ENCODE assay signal across 11 cellular contexts in the genomic region with DNA sequence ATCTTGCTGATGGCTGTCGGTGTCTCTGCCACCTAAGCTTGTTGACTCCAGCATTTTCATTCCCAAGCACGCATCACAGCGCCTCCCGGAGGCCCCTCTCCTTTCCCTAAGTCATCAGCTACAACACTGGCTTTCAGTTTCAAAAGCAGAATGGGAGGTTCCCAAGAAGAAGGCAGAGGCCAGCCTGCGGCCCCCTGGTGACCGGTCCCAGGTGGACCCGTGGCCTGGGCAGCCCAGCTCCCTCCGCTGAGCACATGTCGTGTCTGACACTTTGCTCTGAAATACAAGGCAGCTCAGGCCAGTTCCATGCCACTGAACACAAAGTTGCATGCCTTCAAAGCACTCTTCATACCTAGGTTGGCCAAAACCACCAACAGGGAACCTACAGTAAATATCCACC. TPM values are rescaled to one million over a fixed set of nuclear protein-coding genes. Genes with fewer than 3 reads are reported as not detected.
DNase-seq lines count a peak whose midpoint lies in the region; ATAC-seq, FAIRE-seq and TF ChIP-seq lines count a peak whose summit lies in the region.
"Had no signal": no experiment of that assay in that cellular context is flagged by ENCODE, and none has a peak within 500 bp of the region (broad histone marks: within the 10 kb centered on the region; RNA-seq: fewer than 3 reads in every experiment).

No MANE protein-coding gene starts in this region.

- FAIRE-seq in GM12892 (lab: Jason Lieb, UNC): no peak
- FAIRE-seq: A204.1, RCC 7860 had no signal

- H3K4me3 ChIP-seq in tibial artery: peak overlapping the region; percentile 39 to 50

- H3K9me3 Mint-ChIP-seq in activated T-cell treated with anti-CD3 and anti-CD28 coated beads, Interleukin-2, amount 50 U/mL, for 24 hours: no peaks in the 10 kb centered on the region
- H3K9me3 Mint-ChIP-seq: activated T-helper 2 cell treated with anti-CD3 and anti-CD28 coated beads, Interferon-gamma antibody, Interleukin-2, Interleukin-4, amounts not matched to agents 10 μg/mL and 5 μg/mL and 100 μg/mL, durations not matched to agents 14 hours and 24 hours and 36 hours had no signal

- peaks cover 52% of the 10 kb centered on the region for H3K4me1 Mint-ChIP-seq in activated T-cell treated with anti-CD3 and anti-CD28 coated beads, Interleukin-2, amount 50 U/mL, for 24 hours (ENCODE audit: low read depth)

- H3K27ac ChIP-seq in caudate nucleus (ENCODE audit: low read depth, low read length): peak overlapping the region; percentile 61
- H3K27ac ChIP-seq in tibial artery: peak overlapping the region; percentile 79 to 82

- TF ChIP-seq CTCF in tibial artery (IDR thresholded peaks at IDR 0.05): no peak

- no peaks in the 10 kb centered on the region for H3K27me3 ChIP-seq in tibial artery

- H3K36me3 ChIP-seq in tibial artery: peaks cover 14 to 39% (median 27%) of the 10 kb centered on the region in 3 donors

- H3K4me1 ChIP-seq in tibial artery: peaks cover 5 to 62% (median 58%) of the 10 kb centered on the region in 4 donors

- peaks cover 81% of the 10 kb centered on the region for H3K36me3 Mint-ChIP-seq in activated T-cell treated with anti-CD3 and anti-CD28 coated beads, Interleukin-2, amount 50 U/mL, for 24 hours (ENCODE audit: low read depth)

- peak overlapping the region; percentile 78 for H3K27ac Mint-ChIP-seq in activated T-cell treated with anti-CD3 and anti-CD28 coated beads, Interleukin-2, amount 50 U/mL, for 24 hours
- H3K27ac Mint-ChIP-seq: activated T-helper 2 cell treated with anti-CD3 and anti-CD28 coated beads, Interferon-gamma antibody, Interleukin-2, Interleukin-4, amounts not matched to agents 10 μg/mL and 5 μg/mL and 100 μg/mL, durations not matched to agents 14 hours and 24 hours and 36 hours had no signal

- TF ChIP-seq POLR2A in GM12892 (IDR thresholded peaks at IDR 0.05; ENCODE audit: low read depth, low read length): no peak

- no peak for ATAC-seq in HG03025 (IDR thresholded peaks at IDR 0.05; ENCODE audit: low FRiP score, unreplicated experiment)

- no peaks in the 10 kb centered on the region for H3K9me3 ChIP-seq in tibial artery

- no peak for DNase-seq in activated T-cell treated with anti-CD3 and anti-CD28 coated beads, Interleukin-2, amount 50 U/mL, for 24 hours
- no peak for DNase-seq in activated T-cell treated with anti-CD3 and anti-CD28 coated beads, Interleukin-2, amount 50 U/mL, for 1 hour
- peak in 1 of 61 donors; percentile 57 for DNase-seq in caudate nucleus (lab: John Stamatoyannopoulos, UW)
- DNase-seq in kidney tubule cell (ENCODE audit: low spot score): peak; percentile 50
- no peak for DNase-seq in tibial artery
- DNase-seq in GM12892 (ENCODE audit: insufficient read length): no peak
- no peak for DNase-seq in amniotic stem cell (lab: John Stamatoyannopoulos, UW)

- intact Hi-C loops in tibial artery (cut with DNase I; ENCODE audit: low total_unique reads): no loop called here

- no peak overlapping the region for H3K4me3 Mint-ChIP-seq in activated T-cell treated with anti-CD3 and anti-CD28 coated beads, Interleukin-2, amount 50 U/mL, for 24 hours

- H3K27me3 Mint-ChIP-seq in activated T-cell treated with anti-CD3 and anti-CD28 coated beads, Interleukin-2, amount 50 U/mL, for 24 hours: no peaks in the 10 kb centered on the region

RNA-seq across cellular contexts. Expression of gene MLLT1, which starts 8.5 kb away (rescaled TPM):
- 7.4 TPM for polyA plus RNA-seq in GM12892 (2012; ENCODE audit: missing spikeins)
